In the genomic region with DNA sequence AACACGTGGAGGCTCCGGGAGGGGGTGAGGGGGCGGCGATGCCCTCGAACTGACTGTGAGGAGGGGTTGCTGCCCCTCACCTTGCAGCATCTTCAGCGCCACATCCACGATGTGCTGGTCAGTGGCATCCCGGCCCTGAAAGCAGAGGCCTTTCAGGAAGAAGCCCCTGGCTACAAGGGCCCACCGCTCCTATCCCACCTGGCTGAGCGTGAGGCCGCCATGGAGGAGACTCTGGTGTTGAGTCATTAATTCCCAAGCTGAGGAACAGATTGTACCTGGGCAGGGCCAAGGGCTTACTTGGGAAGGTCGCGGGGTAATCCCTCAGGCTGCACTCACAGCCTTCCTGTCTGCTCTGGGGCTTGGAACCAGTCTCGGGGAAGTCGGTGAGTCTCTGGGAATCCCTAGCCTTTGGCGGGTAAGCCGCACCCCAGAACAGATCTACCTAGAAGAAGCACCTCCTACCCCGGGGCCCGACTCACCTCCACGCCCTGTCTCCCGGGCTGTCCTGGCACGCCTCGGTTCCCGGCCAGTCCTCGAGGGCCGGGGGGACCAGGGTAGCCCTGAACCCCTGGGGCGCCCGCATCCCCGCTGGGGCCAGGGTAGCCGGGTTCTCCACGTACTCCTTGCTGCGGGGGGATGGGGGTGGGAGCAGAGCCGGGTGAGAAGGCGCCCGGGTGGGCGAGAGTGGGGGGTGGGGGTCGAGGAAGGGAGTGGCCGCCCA, we compare ENCODE assay signal across 1 cellular context.
TF ChIP-seq lines count a peak whose summit lies in the region.

No MANE protein-coding gene starts in this region.

TF ChIP-seq in WTC11, 78 proteins besides CTCF, POLR2A, EP300 and RAD21 (continued from another document):
- no peak for TF ChIP-seq ELF4 (CRISPR knock-in tag; IDR thresholded peaks at IDR 0.05; ENCODE audit: low read depth)
